ENCODE assay signal across 8 cellular contexts in genomic region chr19:34733826-34734600, GRCh38. TPM values are rescaled to one million over a fixed set of nuclear protein-coding genes. Genes with fewer than 3 reads are reported as not detected.
DNase-seq lines count a peak whose midpoint lies in the region; ATAC-seq lines count a peak whose summit lies in the region.

ZNF181 (plus strand) TSS chr19:34734243; CDS start chr19:34735038, 795 bp downstream.

- peak within 1 kb of the TSS; percentile 79 to 93 for H3K4me3 ChIP-seq in CD4-positive, alpha-beta memory T cell (ENCODE audit: low read length in 2 of 2)

- peak; percentile 78 to 88 (median 82) for DNase-seq in CD4-positive, alpha-beta memory T cell
- DNase-seq in HK-2 (ENCODE audit: unreplicated experiment): peak; percentile 89
- DNase-seq in NCI-H82 treated with DMSO at 0.1 percent for 48 hours (lab: John Stamatoyannopoulos, UW; ENCODE audit: unreplicated experiment): peak; percentile 77
- DNase-seq in activated CD8-positive, alpha-beta memory T cell treated with anti-CD3 and anti-CD28 coated beads for 1 hour (ENCODE audit: extremely low read depth in 1 of 2, low read depth in 1 of 2): peak; percentile 42 to 67
- peak; percentile 65 for DNase-seq in effector CD8-positive, alpha-beta T cell (lab: John Stamatoyannopoulos, UW)
- DNase-seq in memory B cell (ENCODE audit: low spot score in 2 of 2): peak; percentile 59 to 71
- DNase-seq in stimulated activated CD8-positive, alpha-beta memory T cell treated with anti-CD3 and anti-CD28 coated beads, Interleukin-12 subunit alpha, Interleukin-12 subunit beta, amount 100 ng/mL, for 1 hour (ENCODE audit: low read depth): peak; percentile 57

- H3K4me1 Mint-ChIP-seq in CD4-positive, alpha-beta memory T cell: peaks cover 15 to 36% (median 26%) of the 10 kb centered on the region in 4 donors
- peaks cover 16% of the 10 kb centered on the region for H3K4me1 Mint-ChIP-seq in memory B cell

- H3K36me3 ChIP-seq in CD4-positive, alpha-beta memory T cell (ENCODE audit: insufficient read depth, low read length): peaks cover 3% of the 10 kb centered on the region

- ATAC-seq in GM19455 (IDR thresholded peaks at IDR 0.05; ENCODE audit: unreplicated experiment): peak; percentile 67
- ATAC-seq in memory B cell (ENCODE audit: low read depth): peak; percentile 81

- H3K9me3 ChIP-seq in CD4-positive, alpha-beta memory T cell (ENCODE audit: control insufficient read depth in 1 of 2, low read length in 2 of 2): peaks cover 0 to 2% of the 10 kb centered on the region in 2 donors

- peak within 1 kb of the TSS; percentile 94 to 98 (median 96) for H3K4me3 Mint-ChIP-seq in CD4-positive, alpha-beta memory T cell
- H3K4me3 Mint-ChIP-seq in memory B cell: peak within 1 kb of the TSS; percentile 97

- peaks cover 26% of the 10 kb centered on the region for H3K4me1 ChIP-seq in CD4-positive, alpha-beta memory T cell (ENCODE audit: insufficient read depth, low read length)

- CTCF ChIA-PET in CD4-positive, alpha-beta memory T cell (lab: Charles Lee; ENCODE audit: partially characterized antibody): interaction anchor here (0.9 to 1.7 kb wide), 4 partner anchors 21 to 381 kb away, joined by 3 to 8 read pairs (median 4); partner anchors contain the start of genes SCGB2B2 and ZNF302

- H3K27ac ChIP-seq in CD4-positive, alpha-beta memory T cell (ENCODE audit: low read depth, low read length): peak within 1 kb of the TSS; percentile 87

- POLR2A ChIA-PET in CD4-positive, alpha-beta memory T cell (lab: Charles Lee; ENCODE audit: partially characterized antibody): interaction anchor here (1.0 to 1.6 kb wide), 8 partner anchors 38 to 407 kb away, joined by 3 to 26 read pairs (median 4); partner anchors contain the start of genes SCGB2B2, ZNF30 and ZNF302

- intact Hi-C loops in CD4-positive, alpha-beta memory T cell (cut with micrococcal nuclease): loop anchor here (1.0 to 5.0 kb wide), 3 partner anchors 39 to 278 kb away; partner anchors contain the start of genes SCGB2B2, ZNF302 and ZNF599

- peaks cover 37 to 41% of the 10 kb centered on the region in 2 donors for H3K36me3 Mint-ChIP-seq in CD4-positive, alpha-beta memory T cell
- H3K36me3 Mint-ChIP-seq in memory B cell: peaks cover 19% of the 10 kb centered on the region

- H3K9me3 Mint-ChIP-seq in CD4-positive, alpha-beta memory T cell: peaks cover 0 to 22% (median 14%) of the 10 kb centered on the region in 8 donors
- peaks cover 8% of the 10 kb centered on the region for H3K9me3 Mint-ChIP-seq in memory B cell

- peak within 1 kb of the TSS; percentile 94 to 99 (median 97) for H3K27ac Mint-ChIP-seq in CD4-positive, alpha-beta memory T cell
- H3K27ac Mint-ChIP-seq in memory B cell: peak within 1 kb of the TSS; percentile 93

- H3K27me3 ChIP-seq in CD4-positive, alpha-beta memory T cell (ENCODE audit: insufficient read depth, low read length): no peaks in the 10 kb centered on the region

- peaks cover 0 to 3% of the 10 kb centered on the region in 2 donors for H3K27me3 Mint-ChIP-seq in CD4-positive, alpha-beta memory T cell
- peaks cover 2% of the 10 kb centered on the region for H3K27me3 Mint-ChIP-seq in memory B cell

RNA-seq across cellular contexts. Expression of gene ZNF181, which starts in this region (rescaled TPM):
- total RNA-seq in CD4-positive, alpha-beta memory T cell: 10 to 100 TPM; 23.6 to 24.0 TPM
- polyA plus RNA-seq in CD4-positive, alpha-beta memory T cell: 10 to 100 TPM; 14.2 to 37.0 TPM

Comparison
In these comparisons a context has a peak if more than half of its experiments do, and no peak if none do; other contexts are left out.
1. Peak in every context shown above with its lines: DNase-seq, ATAC-seq, H3K4me3 ChIP-seq and H3K27ac ChIP-seq.